8 cellular contexts compared by ENCODE assay signal in the genomic region with DNA sequence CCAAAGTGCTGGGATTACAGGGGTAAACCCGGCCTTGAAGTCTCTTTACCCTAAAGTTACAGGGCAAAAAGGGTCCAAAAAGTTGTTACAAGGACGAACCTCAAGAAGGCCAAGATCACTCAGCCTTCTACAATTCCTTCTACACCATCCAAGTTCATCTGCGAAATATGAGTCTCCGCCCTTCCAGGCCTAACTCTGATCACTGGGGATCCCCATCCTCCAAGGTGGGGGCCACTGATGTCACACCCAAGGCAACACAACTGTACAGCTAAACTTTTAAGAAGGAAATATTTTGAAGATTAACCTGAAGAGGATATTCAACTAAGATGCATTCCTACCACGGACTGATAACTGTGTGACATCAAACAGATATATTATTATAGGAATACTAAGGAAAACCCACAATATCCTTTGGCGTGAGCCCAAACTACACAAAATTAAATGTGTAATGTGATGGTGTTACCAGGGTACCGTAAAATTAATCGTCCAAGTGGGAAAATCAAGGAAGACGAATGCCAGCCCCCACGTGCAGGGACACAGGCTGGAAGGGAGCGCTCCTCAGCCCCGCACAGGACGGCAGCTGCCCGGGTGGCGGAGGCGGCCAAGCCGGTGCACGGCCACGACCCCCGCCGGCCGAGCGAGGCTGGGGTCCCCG. TPM values are rescaled to one million over a fixed set of nuclear protein-coding genes. Genes with fewer than 3 reads are reported as not detected.
A peak's percentile ranks its signal among the peaks of the same experiment; 100 is the strongest.
DNase-seq lines count a peak whose midpoint lies in the region; ATAC-seq, FAIRE-seq and TF ChIP-seq lines count a peak whose summit lies in the region.

No MANE protein-coding gene starts in this region.

- peaks cover 45% of the 10 kb centered on the region for H3K79me2 ChIP-seq in GM12878 (ENCODE audit: control insufficient read depth, insufficient read depth, low read length)

- CTCF ChIA-PET in IMR-90 (lab: Yijun Ruan, JAX) = no interaction called here
- CTCF ChIA-PET in GM12878 (lab: Yijun Ruan, JAX) = interaction anchor here (0.6 to 4.3 kb wide), 4 partner anchors 7 to 75 kb away, joined by 3 to 31 read pairs (median 6); no protein-coding TSS in a partner anchor

- SMC1A ChIA-PET in GM12878 (lab: Charles Lee; ENCODE audit: uncharacterized antibody, unreplicated experiment) = interaction anchor here (0.6 to 1.0 kb wide), 4 partner anchors 17 to 639 kb away, joined by 3 read pairs; no protein-coding TSS in a partner anchor

- no peak for DNase-seq in GM12864 (ENCODE audit: low read depth)
- no peak for DNase-seq in IMR-90
- DNase-seq in GM12878 (ENCODE audit: low read depth, low spot score) = no peak
- DNase-seq in lower lobe of right lung = no peak
- no peak for DNase-seq in vagina (ENCODE audit: extremely low spot score in 2 of 2)
- no peak for DNase-seq in DMS79 (lab: John Stamatoyannopoulos, UW)
- DNase-seq in NOMO-1 treated with dmso at 0.1 percent for 144 hours (lab: John Stamatoyannopoulos, UW; ENCODE audit: unreplicated experiment) = no peak

- no peak overlapping the region for H2BK120ac ChIP-seq in IMR-90 (ENCODE audit: low read depth, low read length)

- 0% methylated on average over 8 of the region's 24 CpGs; no CpG with 5 or more reads in 1 of the 2 experiments for WGBS in IMR-90 (ENCODE audit: extremely low coverage in 2 of 2, insufficient read length in 1 of 2), 2 experiments
- WGBS in GM12878 (ENCODE audit: insufficient coverage, insufficient replicate concordance, low lambda C conversion rate, missing lambda C conversion rate) = 20% methylated on average over 22 of the region's 24 CpGs

- H2BK5ac ChIP-seq in IMR-90 (ENCODE audit: low read depth, low read length, poor library complexity, severe bottlenecking) = no peak overlapping the region

- peaks cover 15% of the 10 kb centered on the region; the same call in 1 of the 2 replicates for H3K9me1 ChIP-seq in IMR-90 (ENCODE audit: insufficient read depth, low read length)

- H2AFZ ChIP-seq in IMR-90 (replicated peaks; ENCODE audit: low read length, poor library complexity) (peak overlapping the region; percentile 99), GM12878 (ENCODE audit: control insufficient read depth, low read depth, low read length) (peak overlapping the region; percentile 61)

- H3K4me1 ChIP-seq in IMR-90 (ENCODE audit: control insufficient read depth, insufficient read depth, low read length) (0 out of 2 replicates have a peak, but pooled peaks cover 1% of the 10 kb centered on the region), GM12878 (ENCODE audit: control insufficient read depth, insufficient read depth, low read length) (0 out of 2 replicates have a peak, but pooled peaks cover 5% of the 10 kb centered on the region), lower lobe of right lung (peaks cover 20% of the 10 kb centered on the region), vagina (peaks cover 28% of the 10 kb centered on the region)

- H4K8ac ChIP-seq in IMR-90 (ENCODE audit: low read depth in 2 of 2, low read length in 2 of 2) = no peak overlapping the region

- BruUV-seq in IMR-90 (replicated peaks; lab: Mats Ljungman, UMichigan) (no TSS peak), GM12878 (replicated peaks; lab: Mats Ljungman, UMichigan) (no TSS peak)

- in situ Hi-C loops in IMR-90 (cut with MboI; ENCODE audit: low sequenced_read_pairs) = no loop called here
- in situ Hi-C loops in GM12878 (cut with MboI) = loop anchor here (5.0 kb wide), 1 partner anchor 295 kb away; the partner anchor contains the start of gene INSIG1

- no peak overlapping the region; the same call in 1 of the 2 replicates for H3K27ac ChIP-seq in IMR-90 (ENCODE audit: insufficient read depth, low read length)
- peak overlapping the region; percentile 64 for H3K27ac ChIP-seq in GM12878 (ENCODE audit: control insufficient read depth, insufficient read depth)
- H3K27ac ChIP-seq in lower lobe of right lung = peak overlapping the region; percentile 55
- peak overlapping the region; percentile 71 for H3K27ac ChIP-seq in vagina

- 0 out of 2 replicates have a peak overlapping the region, but pooled peaks have one; percentile 52 for H3K14ac ChIP-seq in IMR-90 (replicated peaks; ENCODE audit: low read depth, low read length)

- no peak overlapping the region for H2AK5ac ChIP-seq in IMR-90 (ENCODE audit: low read depth, low read length)

- H3K79me1 ChIP-seq in IMR-90 (ENCODE audit: low read depth in 1 of 2, low read length in 2 of 2) = peaks cover 13 to 50% of the 10 kb centered on the region in 2 experiments; a peak in 3 of 4 replicates

- H3K27me3 ChIP-seq in IMR-90 (ENCODE audit: control insufficient read depth, insufficient read depth, low read length) (no peaks in the 10 kb centered on the region), GM12878 (replicated peaks in 1 of 2; ENCODE audit: control insufficient read depth in 2 of 2, insufficient read depth in 2 of 2, low read length in 1 of 2) (no peaks in the 10 kb centered on the region), lower lobe of right lung (ENCODE audit: low read depth) (no peaks in the 10 kb centered on the region), vagina (no peaks in the 10 kb centered on the region)

- no peak overlapping the region for H3K56ac ChIP-seq in IMR-90 (ENCODE audit: extremely low read depth, insufficient read depth, low read length)

- intact Hi-C loops in IMR-90 (cut with micrococcal nuclease) (loop anchor here (10.0 kb wide), 2 partner anchors 343 to 373 kb away; no protein-coding TSS in a partner anchor), GM12878 (cut with micrococcal nuclease; ENCODE audit: unreplicated experiment) (loop anchor here (5.0 to 10.0 kb wide), 3 partner anchors 205 to 343 kb away; partner anchors contain the start of gene INSIG1), lower lobe of right lung (cut with DNase I) (no loop called here), vagina (cut with DNase I) (loop anchor here (5.0 kb wide), 1 partner anchor 75 kb away; no protein-coding TSS in a partner anchor)

- no peak overlapping the region for H4K91ac ChIP-seq in IMR-90 (ENCODE audit: insufficient read depth, low read depth, low read length)

- TF ChIP-seq CTCF in GM12864 (IDR thresholded peaks at IDR 0.05; ENCODE audit: low read depth, low read length, missing control alignments) (no peak), IMR-90 (conservative IDR thresholded peaks at IDR 0.05; ENCODE audit: low read depth, low read length) (no peak), GM12878 (IDR thresholded peaks at IDR 0.05 in 2 of 3, conservative IDR thresholded peaks at IDR 0.05 in 1 of 3; ENCODE audit: control insufficient read depth in 2 of 3, extremely low read depth in 1 of 3, insufficient read depth in 1 of 3, low read depth in 3 of 3, low read length in 3 of 3) (no peak), lower lobe of right lung (IDR thresholded peaks at IDR 0.05) (no peak), vagina (IDR thresholded peaks at IDR 0.05) (no peak)

- TF ChIP-seq RAD21 in IMR-90 (IDR thresholded peaks at IDR 0.05; ENCODE audit: low read length) (no peak), GM12878 (IDR thresholded peaks at IDR 0.05; ENCODE audit: insufficient read depth, low read depth, low read length) (no peak)

- peak overlapping the region; percentile 65; the same call in 1 of the 2 replicates for H3K9ac ChIP-seq in IMR-90 (ENCODE audit: low read depth, low read length)
- H3K9ac ChIP-seq in GM12878 (ENCODE audit: control insufficient read depth, insufficient read depth, low read length) = peak overlapping the region; percentile 79

- H4K20me1 ChIP-seq in IMR-90 (ENCODE audit: insufficient read depth, low read length) (no peaks in the 10 kb centered on the region), GM12878 (ENCODE audit: control insufficient read depth, insufficient read depth) (no peaks in the 10 kb centered on the region)

- POLR2A ChIA-PET in IMR-90 (lab: Charles Lee; ENCODE audit: unreplicated experiment) = no interaction called here
- POLR2A ChIA-PET in GM12878 (lab: Charles Lee) = interaction anchor here (0.7 to 1.4 kb wide), 4 partner anchors 10 to 296 kb away, joined by 3 to 11 read pairs (median 6); partner anchors contain the start of gene INSIG1

- H3K9me3 ChIP-seq in IMR-90 (ENCODE audit: control insufficient read depth, insufficient read depth, low read length) = no peaks in the 10 kb centered on the region
- no peaks in the 10 kb centered on the region for H3K9me3 ChIP-seq in GM12878 (replicated peaks; ENCODE audit: control insufficient read depth, insufficient read depth, low read length)
- H3K9me3 ChIP-seq in lower lobe of right lung = no peaks in the 10 kb centered on the region
- H3K9me3 ChIP-seq in vagina = no peaks in the 10 kb centered on the region

- H3K23ac ChIP-seq in IMR-90 (ENCODE audit: low read depth, low read length) = peak overlapping the region; percentile 87; the same call in 1 of the 2 replicates

- H3K36me3 ChIP-seq in IMR-90 (ENCODE audit: control insufficient read depth, insufficient read depth, low read length) (peaks cover 8% of the 10 kb centered on the region), GM12878 (ENCODE audit: control insufficient read depth in 2 of 2, insufficient read depth in 2 of 2, low read length in 1 of 2) (peaks cover 0 to 11% of the 10 kb centered on the region in 2 experiments; a peak in 3 of 4 replicates), lower lobe of right lung (peaks cover 25% of the 10 kb centered on the region), vagina (peaks cover 0 to 12% of the 10 kb centered on the region in 2 donors)

- no peak for TF ChIP-seq EP300 in GM12878 (IDR thresholded peaks at IDR 0.05; ENCODE audit: borderline replicate concordance in 1 of 2, control insufficient read depth in 1 of 2, low read depth in 2 of 2, low read length in 2 of 2)

- dilution Hi-C loops in IMR-90 (cut with HindIII; ENCODE audit: low sequenced_read_pairs, unreplicated experiment) = no loop called here

- no peak overlapping the region for H3K18ac ChIP-seq in IMR-90 (ENCODE audit: low read depth, low read length)

- H2BK20ac ChIP-seq in IMR-90 (ENCODE audit: low read depth, low read length) = no peak overlapping the region

- peak overlapping the region; percentile 92 for H2AK9ac ChIP-seq in IMR-90 (replicated peaks; ENCODE audit: low read depth, low read length, poor library complexity)

- H3K4ac ChIP-seq in IMR-90 (ENCODE audit: low read depth, low read length) = no peak overlapping the region

- H3K4me3 ChIP-seq in GM12864 (ENCODE audit: low read depth, low read length) = peak overlapping the region; percentile 85
- H3K4me3 ChIP-seq in IMR-90 (ENCODE audit: insufficient read depth, low read depth, low read length) = peak overlapping the region; percentile 64
- H3K4me3 ChIP-seq in GM12878 = peak overlapping the region; percentile 80
- H3K4me3 ChIP-seq in lower lobe of right lung = peak overlapping the region; percentile 98
- peak overlapping the region; percentile 62 to 96 for H3K4me3 ChIP-seq in vagina

- H2BK15ac ChIP-seq in IMR-90 (ENCODE audit: low read depth, low read length) = no peak overlapping the region

- ATAC-seq in GM21529 (IDR thresholded peaks at IDR 0.05; ENCODE audit: unreplicated experiment) (peak; percentile 14), IMR-90 (ENCODE audit: low read depth) (peak; percentile 2; the same call in 1 of the 2 replicates), GM12878 (peak; percentile 10; the same call in 1 of the 3 replicates), lower lobe of right lung (no peak)

- peak overlapping the region; percentile 95 for H3K4me2 ChIP-seq in IMR-90 (ENCODE audit: low read depth, low read length)
- H3K4me2 ChIP-seq in GM12878 (ENCODE audit: control insufficient read depth, insufficient read depth) = peak overlapping the region; percentile 64

- no peak overlapping the region for H4K5ac ChIP-seq in IMR-90 (ENCODE audit: low read depth, low read length)

- TF ChIP-seq POLR2A in IMR-90 (IDR thresholded peaks at IDR 0.05; ENCODE audit: low read depth, low read length) (no peak), GM12878 (IDR thresholded peaks at IDR 0.05; ENCODE audit: low read depth, low read length) (no peak), vagina (IDR thresholded peaks at IDR 0.05) (no peak)

- FAIRE-seq in GM12878 (lab: Jason Lieb, UNC) = peak; percentile 57

- RAD21 ChIA-PET in GM12878 (lab: Charles Lee; ENCODE audit: unreplicated experiment) = interaction anchor here (0.6 to 1.2 kb wide), 4 partner anchors 74 to 296 kb away, joined by 3 to 4 read pairs (median 4); partner anchors contain the start of gene INSIG1

RNA-seq across cellular contexts. Expression of gene PAXIP1, which starts 1.0 kb away (rescaled TPM):
- total RNA-seq in IMR-90 (2012; rRNA removed) = 7.3 and 7.5 TPM in 2 replicates
- polyA plus RNA-seq in IMR-90 (2012; rRNA removed) = 8.7 and 9.4 TPM in 2 replicates
- 5.3 and 5.4 TPM in 2 replicates for polyA plus RNA-seq in IMR-90 (2012; cell fraction: cytosol; rRNA removed)
- polyA plus RNA-seq in IMR-90 (2012; cell fraction: nucleus; rRNA removed; ENCODE audit: low replicate concordance) = 22.4 and 24.0 TPM in 2 replicates
- total RNA-seq in GM12878 (2013; cell fraction: nucleolus; rRNA removed) = 39.8 and 41.8 TPM in 2 replicates
- total RNA-seq in GM12878 (2014; rRNA removed) = 20.5 and 23.5 TPM in 2 replicates
- 20.3 and 22.9 TPM in 2 replicates for total RNA-seq in GM12878 (2014; rRNA removed; fragmentation: Illumina TruSeq; extraction: Trizol)
- total RNA-seq in GM12878 (2021) = 22.5 and 26.5 TPM in 2 replicates
- 10.7 TPM for polyA plus RNA-seq in GM12878 (2011; ENCODE audit: low read depth)
- 15.7 and 16.0 TPM in 2 replicates for polyA plus RNA-seq in GM12878 (2011; rRNA removed)
- 14.7 and 16.9 TPM in 2 replicates for polyA plus RNA-seq in GM12878 (2011; cell fraction: cytosol; rRNA removed)
- polyA plus RNA-seq in GM12878 (2011; cell fraction: nucleus; rRNA removed) = 23.1 and 28.2 TPM in 2 replicates
- 11.7 and 12.1 TPM in 2 replicates for polyA plus RNA-seq in GM12878 (2012)
- 27.2 and 30.3 TPM in 2 replicates for polyA plus RNA-seq in GM12878 (2014; fragmentation: Illumina TruSeq; extraction: Trizol)
- 1 to 10 TPM; 7.6 to 8.8 TPM for polyA plus RNA-seq in GM12878 (2014; fragmentation: Nextera tagmentation; extraction: Ambion mirVana)
- polyA plus RNA-seq in GM12878 (2014; rRNA removed) = 23.9 and 25.2 TPM in 2 replicates
- polyA plus RNA-seq in GM12878 (2016; fragmentation: Nextera tagmentation; extraction: Ambion mirVana) = 1 to 10 TPM; 7.3 to 8.3 TPM
- polyA minus RNA-seq in GM12878 (2011; rRNA and poly(A)+ RNA removed) = 13.9 and 14.2 TPM in 2 replicates
- polyA minus RNA-seq in GM12878 (2011; cell fraction: cytosol; rRNA and poly(A)+ RNA removed) = 4.7 and 4.9 TPM in 2 replicates
- polyA minus RNA-seq in GM12878 (2011; cell fraction: nucleus; rRNA and poly(A)+ RNA removed) = 10.9 and 19.4 TPM in 2 replicates
- total RNA-seq in lower lobe of right lung = 9.5 TPM
- total RNA-seq in vagina = 16.7 TPM

Comparison
In these comparisons a context has a peak if more than half of its experiments do, and no peak if none do; other contexts are left out.
1. ATAC-seq: peak in GM21529 (single experiment), IMR-90 (single experiment) and GM12878 (single experiment); none in lower lobe of right lung (0 of 2).
2. Peak in every context shown above with its lines, with median percentiles within 50 percentile points of each other: H3K4me3 ChIP-seq.